ENCODE assay signal across 28 cellular contexts in genomic region chr5:160116991-160117390, GRCh38. TPM values are rescaled to one million over a fixed set of nuclear protein-coding genes. Genes with fewer than 3 reads are reported as not detected.
DNase-seq lines count a peak whose midpoint lies in the region; ATAC-seq and TF ChIP-seq lines count a peak whose summit lies in the region.
"Had no signal": no experiment of that assay in that cellular context is flagged by ENCODE, and none has a peak within 500 bp of the region (broad histone marks: within the 10 kb centered on the region; RNA-seq: fewer than 3 reads in every experiment).

No MANE protein-coding gene starts in this region.

- peaks cover 32% of the 10 kb centered on the region for H3K4me1 Mint-ChIP-seq in activated naive CD8-positive, alpha-beta T cell (ENCODE audit: low read depth)
- peaks cover 22% of the 10 kb centered on the region for H3K4me1 Mint-ChIP-seq in activated naive CD8-positive, alpha-beta T cell treated with anti-CD3 and anti-CD28 coated beads, Interleukin-2, amount 50 U/mL, for 24 hours
- peaks cover 9% of the 10 kb centered on the region for H3K4me1 Mint-ChIP-seq in memory B cell
- peaks cover 7% of the 10 kb centered on the region for H3K4me1 Mint-ChIP-seq in type B pancreatic cell (ENCODE audit: unreplicated experiment)

- H3K27ac ChIP-seq in RWPE2 (ENCODE audit: poor library complexity, severe bottlenecking), result no peak overlapping the region
- H3K27ac ChIP-seq: body of pancreas, esophagus muscularis mucosa, left ventricle myocardium inferior, right lobe of liver, thyroid gland had no signal

- no peak for ATAC-seq in activated naive CD8-positive, alpha-beta T cell treated with anti-CD3 and anti-CD28 coated beads, Interleukin-2, amount 50 U/mL, for 24 hours
- no peak for ATAC-seq in RWPE2 (ENCODE audit: low read depth)
- no peak for ATAC-seq in memory B cell (ENCODE audit: low read depth)
- no peak for ATAC-seq in HG03342 (IDR thresholded peaks at IDR 0.05; ENCODE audit: unreplicated experiment)
- ATAC-seq: activated T-cell treated with anti-CD3 and anti-CD28 coated beads, Interleukin-2, amount 50 U/mL, for 72 hours; body of pancreas; right lobe of liver; Right ventricle myocardium inferior had no signal

- DNase-seq in activated naive CD8-positive, alpha-beta T cell treated with anti-CD3 and anti-CD28 coated beads, Interleukin-2, amount 50 U/mL, for 24 hours, result no peak
- DNase-seq in RWPE2 (ENCODE audit: low spot score), result peak; percentile 10
- DNase-seq in memory B cell (ENCODE audit: low spot score in 2 of 2), result no peak
- no peak for DNase-seq in type B pancreatic cell (ENCODE audit: extremely low spot score, unreplicated experiment)
- no peak for DNase-seq in activated gamma-delta T cell (lab: John Stamatoyannopoulos, UW)
- DNase-seq in posterior vena cava (ENCODE audit: low spot score), result no peak
- DNase-seq: activated CD4-positive, CD25-positive, alpha-beta regulatory T cell treated with anti-CD3 and anti-CD28 coated beads, Interleukin-2, amount 50 U/mL, for 72 hours; activated CD8-positive, alpha-beta memory T cell treated with anti-CD3 and anti-CD28 coated beads for 24 hours; activated T-cell treated with anti-CD3 and anti-CD28 coated beads, Interleukin-2, amount 50 U/mL, for 72 hours; body of pancreas; C1 segment of cervical spinal cord; DMS153; effector memory CD4-positive, alpha-beta T cell; hippocampal formation; KBM-7; left ventricle myocardium inferior; MM.1S; NCI-H2081 treated with DMSO at 0.1 percent for 48 hours; NCI-H446; OCI-M1; SW 1271; thyroid gland had no signal

- peaks cover 4% of the 10 kb centered on the region for H3K4me1 ChIP-seq in RWPE2 (ENCODE audit: insufficient read depth, poor library complexity, severe bottlenecking)
- H3K4me1 ChIP-seq: right lobe of liver had no signal

- H3K27me3 Mint-ChIP-seq in activated naive CD8-positive, alpha-beta T cell, result no peaks in the 10 kb centered on the region
- no peaks in the 10 kb centered on the region for H3K27me3 Mint-ChIP-seq in activated naive CD8-positive, alpha-beta T cell treated with anti-CD3 and anti-CD28 coated beads, Interleukin-2, amount 50 U/mL, for 24 hours
- H3K27me3 Mint-ChIP-seq in memory B cell, result peaks cover 1% of the 10 kb centered on the region
- no peaks in the 10 kb centered on the region for H3K27me3 Mint-ChIP-seq in type B pancreatic cell
- H3K27me3 Mint-ChIP-seq: stimulated activated naive CD8-positive, alpha-beta T cell treated with anti-CD3 and anti-CD28 coated beads, Interleukin-15, Interleukin-2, amounts not matched to agents 100 ng/mL and 50 ng/mL, for 24 hours had no signal

- no peak for TF ChIP-seq CTCF in RWPE2 (IDR thresholded peaks at IDR 0.05; ENCODE audit: poor library complexity, severe bottlenecking)
- no peak for TF ChIP-seq CTCF in type B pancreatic cell (conservative IDR thresholded peaks at IDR 0.05)

- H3K4me3 Mint-ChIP-seq in activated naive CD8-positive, alpha-beta T cell, result peak overlapping the region; percentile 47
- no peak overlapping the region for H3K4me3 Mint-ChIP-seq in activated naive CD8-positive, alpha-beta T cell treated with anti-CD3 and anti-CD28 coated beads, Interleukin-2, amount 50 U/mL, for 24 hours
- H3K4me3 Mint-ChIP-seq in memory B cell, result peak overlapping the region; percentile 34
- peak overlapping the region; percentile 47 for H3K4me3 Mint-ChIP-seq in type B pancreatic cell

- peaks cover 6% of the 10 kb centered on the region for H3K9me3 ChIP-seq in RWPE2 (ENCODE audit: severe bottlenecking)
- H3K9me3 ChIP-seq: body of pancreas, esophagus muscularis mucosa, left ventricle myocardium inferior, right lobe of liver, thyroid gland had no signal

- no peaks in the 10 kb centered on the region for H3K9me3 Mint-ChIP-seq in activated naive CD8-positive, alpha-beta T cell (ENCODE audit: low read depth)
- H3K9me3 Mint-ChIP-seq in activated naive CD8-positive, alpha-beta T cell treated with anti-CD3 and anti-CD28 coated beads, Interleukin-2, amount 50 U/mL, for 24 hours, result no peaks in the 10 kb centered on the region
- H3K9me3 Mint-ChIP-seq in memory B cell (no peaks in the 10 kb centered on the region), type B pancreatic cell (no peaks in the 10 kb centered on the region)
- H3K9me3 Mint-ChIP-seq: activated T-cell treated with anti-CD3 and anti-CD28 coated beads, Interleukin-2, amount 50 U/mL, for 72 hours; stimulated activated naive CD8-positive, alpha-beta T cell treated with anti-CD3 and anti-CD28 coated beads, Interleukin-15, Interleukin-2, amounts not matched to agents 100 ng/mL and 50 ng/mL, for 24 hours had no signal

- H3K36me3 ChIP-seq in RWPE2 (ENCODE audit: low read depth), result peaks cover 50% of the 10 kb centered on the region

- H3K27ac Mint-ChIP-seq in activated naive CD8-positive, alpha-beta T cell, result no peak overlapping the region
- H3K27ac Mint-ChIP-seq in activated naive CD8-positive, alpha-beta T cell treated with anti-CD3 and anti-CD28 coated beads, Interleukin-2, amount 50 U/mL, for 24 hours, result no peak overlapping the region
- H3K27ac Mint-ChIP-seq in memory B cell, result no peak overlapping the region
- H3K27ac Mint-ChIP-seq in type B pancreatic cell, result no peak overlapping the region
- H3K27ac Mint-ChIP-seq: activated T-cell treated with anti-CD3 and anti-CD28 coated beads, Interleukin-2, amount 50 U/mL, for 72 hours; stimulated activated naive CD8-positive, alpha-beta T cell treated with anti-CD3 and anti-CD28 coated beads, Interleukin-15, Interleukin-2, amounts not matched to agents 100 ng/mL and 50 ng/mL, for 24 hours had no signal

- H3K27me3 ChIP-seq in RWPE2 (ENCODE audit: insufficient read depth, poor library complexity, severe bottlenecking), result no peaks in the 10 kb centered on the region
- H3K27me3 ChIP-seq: body of pancreas, esophagus muscularis mucosa, right lobe of liver, thyroid gland had no signal

- intact Hi-C loops in posterior vena cava (cut with DNase I), result no loop called here

- H3K4me3 ChIP-seq in RWPE2 (ENCODE audit: severe bottlenecking), result no peak overlapping the region
- H3K4me3 ChIP-seq: body of pancreas, right lobe of liver, thyroid gland had no signal

- H3K36me3 Mint-ChIP-seq in activated naive CD8-positive, alpha-beta T cell, result peaks cover 6% of the 10 kb centered on the region
- peaks cover 23% of the 10 kb centered on the region for H3K36me3 Mint-ChIP-seq in activated naive CD8-positive, alpha-beta T cell treated with anti-CD3 and anti-CD28 coated beads, Interleukin-2, amount 50 U/mL, for 24 hours (ENCODE audit: low read depth)
- H3K36me3 Mint-ChIP-seq in memory B cell (peaks cover 6% of the 10 kb centered on the region), type B pancreatic cell (peaks cover 18% of the 10 kb centered on the region)

RNA-seq across cellular contexts. Expression of gene PWWP2A, which starts 2.3 kb away (rescaled TPM):
- 28.8 and 29.2 TPM in 2 replicates for total RNA-seq in type B pancreatic cell (ENCODE audit: low replicate concordance)
- total RNA-seq in posterior vena cava, result 10 to 100 TPM; 20.5 to 20.8 TPM
